28 cellular contexts compared by ENCODE assay signal in genomic region chr6:160500639-160501038, GRCh38.
"Had no signal": no experiment of that assay in that cellular context is flagged by ENCODE, and none has a peak within 500 bp of the region (broad histone marks: within the 10 kb centered on the region; RNA-seq: fewer than 3 reads in every experiment).

No MANE protein-coding gene starts in this region.

- H3K36me3 Mint-ChIP-seq: mesothelial cell of epicardium, type B pancreatic cell had no signal

- DNase-seq: hypothalamus; immature natural killer cell; kidney; left colon; left lung; mesendoderm; naive B cell; nucleus accumbens; pancreas; posterior cingulate gyrus; retina; right cardiac atrium; stimulated activated CD4-positive, alpha-beta T cell treated with anti-CD3 and anti-CD28 coated beads, Interleukin-12 subunit alpha, Interleukin-12 subunit beta, amount 100 ng/mL, for 4 hours; stimulated activated CD4-positive, alpha-beta T cell treated with anti-CD3 and anti-CD28 coated beads, Interleukin-15, amount 100 ng/mL, for 24 hours; stimulated activated CD4-positive, alpha-beta T cell treated with anti-CD3 and anti-CD28 coated beads, Interleukin-2, amount 100 ng/mL, for 24 hours; stimulated activated CD4-positive, alpha-beta T cell treated with anti-CD3 and anti-CD28 coated beads, Interleukin-4, amount 100 ng/mL, for 1 hour; stimulated activated naive CD4-positive, alpha-beta T cell; uterus had no signal

- H3K27me3 Mint-ChIP-seq: type B pancreatic cell had no signal

- H3K4me3 ChIP-seq: left lung, lung, pancreas, prostate gland, skin epidermis, tibial nerve, uterus had no signal

- ATAC-seq: left colon, left lung, pancreas, right cardiac atrium, sciatic nerve had no signal

- H3K4me3 Mint-ChIP-seq: immature natural killer cell; mesothelial cell of epicardium; naive B cell; nephron; neural crest cell; stimulated activated naive CD8-positive, alpha-beta T cell treated with anti-CD3 and anti-CD28 coated beads, Interleukin-15, Interleukin-2, amounts not matched to agents 100 ng/mL and 50 ng/mL, for 24 hours; type B pancreatic cell had no signal

- H3K4me1 Mint-ChIP-seq: immature natural killer cell, mesothelial cell of epicardium, naive B cell, nephron, neural crest cell had no signal

- H3K27ac Mint-ChIP-seq: mesothelial cell of epicardium; nephron; stimulated activated naive CD8-positive, alpha-beta T cell treated with anti-CD3 and anti-CD28 coated beads, Interleukin-15, Interleukin-2, amounts not matched to agents 100 ng/mL and 50 ng/mL, for 24 hours; type B pancreatic cell had no signal
